In the genomic region with DNA sequence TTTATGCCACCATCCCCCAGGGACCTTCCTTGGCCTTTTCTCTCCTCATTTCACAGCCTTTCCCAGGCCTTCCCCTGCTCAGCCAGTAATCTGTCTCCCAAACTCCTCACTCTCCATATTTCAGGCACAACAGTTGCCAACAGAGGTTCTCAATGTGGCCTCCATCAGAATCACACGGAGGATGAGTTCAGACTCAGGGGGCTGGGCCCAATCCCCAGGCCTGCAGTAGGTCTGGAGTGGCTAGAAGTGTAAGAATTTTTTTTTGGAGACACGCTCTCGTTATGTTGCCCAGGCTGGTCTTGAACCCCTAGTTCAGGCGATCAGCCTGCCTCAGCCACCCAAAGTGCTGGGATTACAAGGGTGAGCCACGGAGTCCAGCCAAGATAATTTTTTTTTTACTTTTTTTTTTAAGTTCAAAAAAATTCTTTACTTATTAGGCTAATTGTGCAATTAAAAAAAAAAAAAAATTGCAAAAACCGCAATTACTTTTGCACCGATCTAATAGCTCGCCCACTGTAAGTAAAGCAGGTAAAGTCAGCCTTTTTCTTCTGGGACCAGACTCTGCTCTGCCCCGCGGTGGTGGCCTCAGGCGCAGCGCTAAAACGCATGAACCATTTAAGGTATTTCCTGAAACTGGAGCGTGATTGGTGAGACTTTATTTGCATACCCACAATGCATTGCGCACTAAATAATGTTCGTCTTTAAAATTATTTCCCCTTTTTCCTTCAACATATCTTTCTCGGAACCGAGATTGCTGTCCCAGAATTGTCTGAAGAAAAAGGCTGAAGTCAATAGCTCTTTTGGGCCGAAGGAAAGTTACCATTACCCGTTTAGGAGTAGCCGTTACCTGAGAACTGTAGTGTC, we compare ENCODE assay signal across 8 cellular contexts. TPM values are rescaled to one million over a fixed set of nuclear protein-coding genes. Genes with fewer than 3 reads are reported as not detected.
DNase-seq lines count a peak whose midpoint lies in the region; FAIRE-seq and TF ChIP-seq lines count a peak whose summit lies in the region.

No MANE protein-coding gene starts in this region.

- in situ Hi-C loops in SK-MEL-5 (cut with HindIII; ENCODE audit: low pct_unique_long_range_greater_than_20kb, low sequenced_read_pairs): no loop called here

- peak overlapping the region; percentile 86 for H3K27ac ChIP-seq in neuronal stem cell (replicated peaks; ENCODE audit: low read length)

- peak overlapping the region; percentile 84 for H3K4ac ChIP-seq in neuronal stem cell (ENCODE audit: low read length)

- H2BK5ac ChIP-seq in neuronal stem cell (ENCODE audit: low read length): peak overlapping the region; percentile 97

- peak overlapping the region; percentile 53 for H2AFZ ChIP-seq in neuronal stem cell (ENCODE audit: low read length)

- FAIRE-seq in G401.6 (lab: Jason Lieb, UNC) (peak; percentile 98), frontal cortex (lab: Jason Lieb, UNC) (peak; percentile 90)

- CTCF ChIA-PET in activated naive CD4-positive, alpha-beta T cell treated with anti-CD3 and anti-CD28 coated beads for 36 hours (lab: Charles Lee): interaction anchor here (0.9 to 1.8 kb wide), 7 partner anchors 15 to 125 kb away, joined by 3 to 5 read pairs (median 4); no protein-coding TSS in a partner anchor

- H4K8ac ChIP-seq in neuronal stem cell (ENCODE audit: low read depth, low read length): no peak overlapping the region

- H2BK12ac ChIP-seq in neuronal stem cell (ENCODE audit: low read length): peak overlapping the region; percentile 90

- H3K27ac Mint-ChIP-seq in activated naive CD4-positive, alpha-beta T cell treated with anti-CD3 and anti-CD28 coated beads for 36 hours: peak overlapping the region; percentile 97

- WGBS in neuronal stem cell (ENCODE audit: extremely low coverage in 2 of 2, insufficient read length in 2 of 2, insufficient replicate concordance in 1 of 2), 2 donors: no CpG with 5 or more reads among the region's 21 CpGs

- H3K18ac ChIP-seq in neuronal stem cell (ENCODE audit: low read length): peak overlapping the region; percentile 80

- peaks cover 3 to 5% of the 10 kb centered on the region in 2 donors for H3K4me1 ChIP-seq in neuronal stem cell (ENCODE audit: control insufficient read depth in 2 of 2, insufficient read depth in 1 of 2, low read depth in 1 of 2, low read length in 2 of 2)

- H2AK5ac ChIP-seq in neuronal stem cell (ENCODE audit: low read depth, low read length): peak overlapping the region; percentile 97

- H3K27me3 Mint-ChIP-seq in activated naive CD4-positive, alpha-beta T cell treated with anti-CD3 and anti-CD28 coated beads for 36 hours (ENCODE audit: low read depth): peaks cover 6% of the 10 kb centered on the region

- peaks cover 35% of the 10 kb centered on the region for H3K4me1 Mint-ChIP-seq in activated naive CD4-positive, alpha-beta T cell treated with anti-CD3 and anti-CD28 coated beads for 36 hours (ENCODE audit: low read depth)

- H3K79me1 ChIP-seq in neuronal stem cell (ENCODE audit: low read depth, low read length): peaks cover 3% of the 10 kb centered on the region

- H3K23ac ChIP-seq in neuronal stem cell (ENCODE audit: low read depth, low read length, poor library complexity): no peak overlapping the region

- no peak overlapping the region for H3K9ac ChIP-seq in neuronal stem cell (ENCODE audit: low read depth, low read length, poor library complexity)

- peak overlapping the region; percentile 96 for H3K4me3 Mint-ChIP-seq in activated naive CD4-positive, alpha-beta T cell treated with anti-CD3 and anti-CD28 coated beads for 36 hours

- peak; percentile 91 for TF ChIP-seq CTCF in HFF-Myc (IDR thresholded peaks at IDR 0.05; ENCODE audit: low read depth, low read length, missing control alignments)

- no peak overlapping the region for H3K4me3 ChIP-seq in HFF-Myc (replicated peaks; ENCODE audit: low read depth, low read length)
- no peak overlapping the region for H3K4me3 ChIP-seq in neuronal stem cell (ENCODE audit: low read length in 2 of 2)

- H4K91ac ChIP-seq in neuronal stem cell (ENCODE audit: low read depth, low read length, poor library complexity): no peak overlapping the region

- H3K27me3 ChIP-seq in neuronal stem cell (ENCODE audit: control insufficient read depth in 3 of 3, insufficient read depth in 3 of 3, low read depth in 1 of 3, low read length in 3 of 3): no peaks in the 10 kb centered on the region

- H3K14ac ChIP-seq in neuronal stem cell (ENCODE audit: low read length): no peak overlapping the region

- DNase-seq in HFF-Myc (ENCODE audit: extremely low read depth, low read depth) (peak; percentile 91), MV-4-11 (lab: John Stamatoyannopoulos, UW) (peak; percentile 95), SK-MEL-5 (ENCODE audit: low read depth, low spot score) (peak; percentile 94), frontal cortex (ENCODE audit: low spot score in 2 of 2) (peak; percentile 86 to 90), neuronal stem cell (ENCODE audit: low spot score) (peak; percentile 92), stromal cell of bone marrow (ENCODE audit: low read depth) (peak; percentile 80)
- DNase-seq in activated naive CD4-positive, alpha-beta T cell treated with anti-CD3 and anti-CD28 coated beads for 36 hours: peak; percentile 96

- H3K36me3 Mint-ChIP-seq in activated naive CD4-positive, alpha-beta T cell treated with anti-CD3 and anti-CD28 coated beads for 36 hours (ENCODE audit: low read depth): peaks cover 9% of the 10 kb centered on the region

- H3K4me2 ChIP-seq in neuronal stem cell (ENCODE audit: insufficient read depth, low read length, poor library complexity, severe bottlenecking): peak overlapping the region; percentile 18

- intact Hi-C loops in activated naive CD4-positive, alpha-beta T cell treated with anti-CD3 and anti-CD28 coated beads for 36 hours (cut with micrococcal nuclease): loop anchor here (1.0 to 5.0 kb wide), 10 partner anchors 69 to 710 kb away; a partner anchor contains a TSS

- H3K9me3 Mint-ChIP-seq in activated naive CD4-positive, alpha-beta T cell treated with anti-CD3 and anti-CD28 coated beads for 36 hours: no peaks in the 10 kb centered on the region

- H2BK120ac ChIP-seq in neuronal stem cell (ENCODE audit: low read depth, low read length): peak overlapping the region; percentile 72

- no peaks in the 10 kb centered on the region for H3K9me3 ChIP-seq in neuronal stem cell (replicated peaks in 1 of 2; ENCODE audit: control insufficient read depth in 2 of 2, insufficient read depth in 1 of 2, low read depth in 1 of 2, low read length in 2 of 2)

- H2BK15ac ChIP-seq in neuronal stem cell (ENCODE audit: low read length): peak overlapping the region; percentile 96

- H3K36me3 ChIP-seq in neuronal stem cell (replicated peaks in 1 of 2; ENCODE audit: control insufficient read depth in 2 of 2, insufficient read depth in 2 of 2, low read length in 2 of 2): no peaks in the 10 kb centered on the region

RNA-seq across cellular contexts. Expression of a gene that starts 18.7 kb away (rescaled TPM):
- total RNA-seq in SK-MEL-5 (2014; rRNA removed; shearing (Covaris generic)): 62.0 and 69.0 TPM in 2 replicates
- polyA plus RNA-seq in SK-MEL-5 (2015; cell fraction: cytosol; rRNA removed): 146 and 165 TPM in 2 replicates
- polyA plus RNA-seq in SK-MEL-5 (2015; cell fraction: nucleus; rRNA removed): 23.2 and 35.8 TPM in 2 replicates
- total RNA-seq in activated naive CD4-positive, alpha-beta T cell treated with anti-CD3 and anti-CD28 coated beads for 36 hours: 10 to 100 TPM; 16.0 to 17.7 TPM
- 20.0 TPM for total RNA-seq in frontal cortex
- polyA plus RNA-seq in neuronal stem cell (2013, experiment 1 of 2): 25.3 TPM
- 24.8 TPM for polyA plus RNA-seq in neuronal stem cell (2013, experiment 2 of 2)

RNA-seq across cellular contexts. Expression of a gene that starts 27.0 kb away (rescaled TPM):
- 204 and 218 TPM in 2 replicates for total RNA-seq in SK-MEL-5 (2014; rRNA removed; shearing (Covaris generic))
- 427 and 476 TPM in 2 replicates for polyA plus RNA-seq in SK-MEL-5 (2015; cell fraction: cytosol; rRNA removed)
- 142 and 169 TPM in 2 replicates for polyA plus RNA-seq in SK-MEL-5 (2015; cell fraction: nucleus; rRNA removed)
- total RNA-seq in activated naive CD4-positive, alpha-beta T cell treated with anti-CD3 and anti-CD28 coated beads for 36 hours: 1 to 10 TPM; 6.7 to 9.0 TPM
- 15.5 TPM for total RNA-seq in frontal cortex
- polyA plus RNA-seq in neuronal stem cell (2013, experiment 1 of 2): 32.4 TPM
- 31.9 TPM for polyA plus RNA-seq in neuronal stem cell (2013, experiment 2 of 2)

RNA-seq across cellular contexts. Expression of a gene that starts 48.8 kb away (rescaled TPM):
- total RNA-seq in SK-MEL-5 (2014; rRNA removed; shearing (Covaris generic)): not detected in 2 replicates
- polyA plus RNA-seq in SK-MEL-5 (2015; cell fraction: cytosol; rRNA removed): not detected in 2 replicates
- polyA plus RNA-seq in SK-MEL-5 (2015; cell fraction: nucleus; rRNA removed): not detected in 2 replicates
- not detected for total RNA-seq in activated naive CD4-positive, alpha-beta T cell treated with anti-CD3 and anti-CD28 coated beads for 36 hours
- total RNA-seq in frontal cortex: 0.41 TPM
- polyA plus RNA-seq in neuronal stem cell (2013, experiment 1 of 2): 5.4 TPM
- polyA plus RNA-seq in neuronal stem cell (2013, experiment 2 of 2): 5.2 TPM

RNA-seq across cellular contexts. Expression of a gene that starts 59.9 kb away (rescaled TPM):
- not detected in 2 replicates for total RNA-seq in SK-MEL-5 (2014; rRNA removed; shearing (Covaris generic))
- polyA plus RNA-seq in SK-MEL-5 (2015; cell fraction: cytosol; rRNA removed): not detected in 2 replicates
- polyA plus RNA-seq in SK-MEL-5 (2015; cell fraction: nucleus; rRNA removed): not detected in 2 replicates
- total RNA-seq in activated naive CD4-positive, alpha-beta T cell treated with anti-CD3 and anti-CD28 coated beads for 36 hours: not detected
- total RNA-seq in frontal cortex: 3.3 TPM
- not detected for polyA plus RNA-seq in neuronal stem cell (2013, experiment 1 of 2)
- not detected for polyA plus RNA-seq in neuronal stem cell (2013, experiment 2 of 2)

Comparison
In these comparisons a context has a peak if more than half of its experiments do, and no peak if none do; other contexts are left out.
1. RNA of a gene that starts 27.0 kb away (total RNA-seq): 204 to 218 TPM in SK-MEL-5; 15.5 TPM in frontal cortex (single experiment) and 6.7 to 9.0 TPM in activated naive CD4-positive, alpha-beta T cell treated with anti-CD3 and anti-CD28 coated beads for 36 hours; every median in the first group is over 10 times any median in the second.
2. Peak in every context shown above with its lines, with median percentiles within 50 percentile points of each other: DNase-seq.